1 cellular context compared by ENCODE assay signal in the genomic region with DNA sequence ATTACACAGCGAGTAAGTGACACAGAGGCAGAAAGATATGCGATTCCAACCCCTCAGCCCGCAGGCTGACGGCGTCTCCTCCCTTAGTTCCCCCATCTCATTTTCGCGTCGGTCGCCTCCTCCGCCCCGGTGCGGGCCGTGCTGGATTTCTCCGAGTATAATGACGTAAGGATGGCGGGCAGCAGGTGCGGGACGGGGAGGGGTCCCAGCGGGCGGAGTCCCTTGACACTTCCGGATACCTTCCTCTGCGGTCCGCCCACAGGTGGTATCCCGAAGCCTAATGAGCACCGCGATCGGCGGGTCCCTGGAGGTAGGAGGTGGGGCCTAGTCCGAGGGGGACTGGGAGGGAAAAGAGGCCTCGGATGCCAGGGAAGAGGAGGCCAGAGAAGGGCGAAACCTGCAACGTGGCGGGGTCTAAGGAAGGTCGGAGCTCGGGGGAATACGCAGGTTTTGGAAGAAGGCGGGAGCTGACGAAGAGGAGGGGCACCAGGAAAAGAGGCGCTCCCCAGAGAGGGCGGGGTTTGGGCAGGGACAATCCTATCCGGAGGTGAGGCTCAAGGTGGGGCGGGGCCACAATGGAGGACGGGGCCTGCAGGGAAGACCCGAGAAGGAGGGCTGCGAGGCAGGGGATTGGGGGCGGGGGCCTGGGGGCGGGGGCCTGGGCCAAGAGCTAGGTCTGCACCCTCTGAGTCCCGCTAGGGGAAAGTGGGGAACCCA.
TF ChIP-seq lines count a peak whose summit lies in the region.

No MANE protein-coding gene starts in this region.

TF ChIP-seq in WTC11, 78 proteins besides CTCF, POLR2A, EP300 and RAD21 (continued from another document):
- TF ChIP-seq, protein P1, sequence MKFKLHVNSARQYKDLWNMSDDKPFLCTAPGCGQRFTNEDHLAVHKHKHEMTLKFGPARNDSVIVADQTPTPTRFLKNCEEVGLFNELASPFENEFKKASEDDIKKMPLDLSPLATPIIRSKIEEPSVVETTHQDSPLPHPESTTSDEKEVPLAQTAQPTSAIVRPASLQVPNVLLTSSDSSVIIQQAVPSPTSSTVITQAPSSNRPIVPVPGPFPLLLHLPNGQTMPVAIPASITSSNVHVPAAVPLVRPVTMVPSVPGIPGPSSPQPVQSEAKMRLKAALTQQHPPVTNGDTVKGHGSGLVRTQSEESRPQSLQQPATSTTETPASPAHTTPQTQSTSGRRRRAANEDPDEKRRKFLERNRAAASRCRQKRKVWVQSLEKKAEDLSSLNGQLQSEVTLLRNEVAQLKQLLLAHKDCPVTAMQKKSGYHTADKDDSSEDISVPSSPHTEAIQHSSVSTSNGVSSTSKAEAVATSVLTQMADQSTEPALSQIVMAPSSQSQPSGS (CRISPR knock-in tag; IDR thresholded peaks at IDR 0.05; ENCODE audit: borderline replicate concordance, low read depth): no peak
- TF ChIP-seq, protein P2, sequence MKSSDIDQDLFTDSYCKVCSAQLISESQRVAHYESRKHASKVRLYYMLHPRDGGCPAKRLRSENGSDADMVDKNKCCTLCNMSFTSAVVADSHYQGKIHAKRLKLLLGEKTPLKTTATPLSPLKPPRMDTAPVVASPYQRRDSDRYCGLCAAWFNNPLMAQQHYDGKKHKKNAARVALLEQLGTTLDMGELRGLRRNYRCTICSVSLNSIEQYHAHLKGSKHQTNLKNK (CRISPR knock-in tag; IDR thresholded peaks at IDR 0.05): no peak
